Comparison of ENCODE assay signal across 14 cellular contexts in genomic region chr17:77698903-77699615, GRCh38.
A peak's percentile ranks its signal among the peaks of the same experiment; 100 is the strongest.
DNase-seq lines count a peak whose midpoint lies in the region; ATAC-seq and TF ChIP-seq lines count a peak whose summit lies in the region.
"Had no signal": no experiment of that assay in that cellular context is flagged by ENCODE, and none has a peak within 500 bp of the region (broad histone marks: within the 10 kb centered on the region; RNA-seq: fewer than 3 reads in every experiment).

No MANE protein-coding gene starts in this region.

- peaks cover 0 to 17% (median 0%) of the 10 kb centered on the region in 9 donors for H3K4me1 ChIP-seq in heart right ventricle

- ATAC-seq in heart right ventricle (no peak), GM19452 (IDR thresholded peaks at IDR 0.05; ENCODE audit: unreplicated experiment) (no peak), HG02571 (IDR thresholded peaks at IDR 0.05; ENCODE audit: unreplicated experiment) (no peak)

- H3K9me3 Mint-ChIP-seq in glutamatergic neuron (ENCODE audit: unreplicated experiment), result peaks cover 25% of the 10 kb centered on the region

- peak overlapping the region; percentile 96 for H3K27ac Mint-ChIP-seq in glutamatergic neuron (ENCODE audit: unreplicated experiment)

- no peak overlapping the region for H3K4me3 ChIP-seq in heart right ventricle

- H3K4me1 Mint-ChIP-seq in glutamatergic neuron (ENCODE audit: low read depth, unreplicated experiment), result peaks cover 29% of the 10 kb centered on the region

- peaks cover 25% of the 10 kb centered on the region for H3K27me3 Mint-ChIP-seq in glutamatergic neuron (ENCODE audit: unreplicated experiment)

- POLR2A ChIA-PET in RWPE1 (lab: Yijun Ruan, JAX; ENCODE audit: low non-redundant PET), result no interaction called here

- TF ChIP-seq CTCF in heart right ventricle (IDR thresholded peaks at IDR 0.05) (no peak), glutamatergic neuron (IDR thresholded peaks at IDR 0.05; ENCODE audit: partially characterized antibody, unreplicated experiment) (no peak), RWPE1 (conservative IDR thresholded peaks at IDR 0.05; ENCODE audit: low read depth) (no peak)

- intact Hi-C loops in cardiac septum (cut with DNase I), result no loop called here
- intact Hi-C loops in heart right ventricle (cut with DNase I), result loop anchor here in 1 of 10 donors (10.0 kb wide), 1 partner anchor 154 kb away; no protein-coding TSS in a partner anchor

- peaks cover 11% of the 10 kb centered on the region for H3K36me3 Mint-ChIP-seq in glutamatergic neuron (ENCODE audit: unreplicated experiment)

- H3K36me3 ChIP-seq in heart right ventricle, result no peaks in the 10 kb centered on the region

- H3K27ac ChIP-seq in heart right ventricle (no peak overlapping the region), RWPE1 (no peak overlapping the region)

- peak; percentile 24 for DNase-seq in cardiac septum (ENCODE audit: low spot score)
- DNase-seq in heart right ventricle, result no peak
- peak; percentile 74 for DNase-seq in NCI-H2107 treated with DMSO at 0.1 percent for 48 hours (lab: John Stamatoyannopoulos, UW; ENCODE audit: unreplicated experiment)
- DNase-seq in glutamatergic neuron, result peak; percentile 80
- DNase-seq in ureter (ENCODE audit: low spot score), result peak; percentile 14
- no peak for DNase-seq in RWPE1 (ENCODE audit: low spot score)
- DNase-seq: IMR-90, Kasumi-1, NCI-H2081, NCI-H446, NCI-H774, SIG-M5 had no signal

- H3K27me3 ChIP-seq in heart right ventricle, result peaks cover 0 to 32% (median 17%) of the 10 kb centered on the region in 7 donors

- H3K4me3 Mint-ChIP-seq in glutamatergic neuron (ENCODE audit: unreplicated experiment), result peak overlapping the region; percentile 43

- 85 to 89% methylated on average over 21 of the region's 21 CpGs for WGBS in heart right ventricle, 2 donors

- CTCF ChIA-PET in RWPE1 (lab: Yijun Ruan, JAX), result no interaction called here

- peaks cover 0 to 26% (median 9%) of the 10 kb centered on the region in 11 donors for H3K9me3 ChIP-seq in heart right ventricle

Comparison
In these comparisons a context has a peak if more than half of its experiments do, and no peak if none do; other contexts are left out.
1. DNase-seq: peak in cardiac septum (single experiment), NCI-H2107 treated with DMSO at 0.1 percent for 48 hours (single experiment), glutamatergic neuron (single experiment) and ureter (single experiment); none in heart right ventricle (0 of 2) and RWPE1 (single experiment).